In genomic region chr14:106843951-106844483, GRCh38 we compare ENCODE assay signal across 8 cellular contexts.
DNase-seq lines count a peak whose midpoint lies in the region; ATAC-seq, FAIRE-seq and TF ChIP-seq lines count a peak whose summit lies in the region.

No MANE protein-coding gene starts in this region.

- no peaks in the 10 kb centered on the region for H3K9me3 ChIP-seq in PC-9 (ENCODE audit: insufficient read depth, low read depth)
- no peaks in the 10 kb centered on the region for H3K9me3 ChIP-seq in K562 (replicated peaks; ENCODE audit: control insufficient read depth, insufficient read depth, low read depth, low read length)

- no peak for TF ChIP-seq RAD21 in K562 (CRISPR knock-in tag; conservative IDR thresholded peaks at IDR 0.05 in 1 of 2, IDR thresholded peaks at IDR 0.05 in 1 of 2)

- BruUV-seq in PC-9 (replicated peaks; lab: Mats Ljungman, UMichigan) = TSS peak; percentile 44
- no TSS peak for BruUV-seq in K562 (replicated peaks; lab: Mats Ljungman, UMichigan)

- no peaks in the 10 kb centered on the region for H3K9me2 ChIP-seq in PC-9 (ENCODE audit: insufficient read depth)

- intact Hi-C loops in PC-9 (cut with micrococcal nuclease; ENCODE audit: unreplicated experiment) (loop anchor here (1.0 kb wide), 1 partner anchor 28 kb away; no protein-coding TSS in a partner anchor), K562 (cut with micrococcal nuclease) (no loop called here)

- H4K20me1 ChIP-seq in PC-9 (ENCODE audit: insufficient read depth) (no peaks in the 10 kb centered on the region), K562 (replicated peaks; ENCODE audit: control insufficient read depth, insufficient read depth, low read length) (no peaks in the 10 kb centered on the region)

- H3K4me2 ChIP-seq in PC-9 (peak overlapping the region; percentile 94), K562 (ENCODE audit: insufficient read depth, low read length) (peak overlapping the region; percentile 37; the same call in 1 of the 2 replicates)

- in situ Hi-C loops in K562 (cut with MboI) = no loop called here

- H3K27me3 ChIP-seq in PC-9 (ENCODE audit: insufficient read depth, low read depth) = peaks cover 17% of the 10 kb centered on the region; the same call in 1 of the 2 replicates
- H3K27me3 ChIP-seq in K562 (ENCODE audit: control insufficient read depth in 2 of 2, insufficient read depth in 2 of 2, low read length in 2 of 2) = no peaks in the 10 kb centered on the region; a peak in 1 of 5 replicates

- no peak for TF ChIP-seq CTCF in PC-9 (conservative IDR thresholded peaks at IDR 0.05)
- no peak for TF ChIP-seq CTCF in K562 (IDR thresholded peaks at IDR 0.05 in 2 of 3, conservative IDR thresholded peaks at IDR 0.05 in 1 of 3; ENCODE audit: insufficient read depth in 2 of 3, low read depth in 1 of 3, low read length in 3 of 3)

- H3K4me3 ChIP-seq in PC-9 (peak overlapping the region; percentile 71), K562 (peak overlapping the region; percentile 10; the same call in 1 of the 2 replicates)

- no peak for TF ChIP-seq POLR2A in K562 (conservative IDR thresholded peaks at IDR 0.05)

- TF ChIP-seq EP300 in K562 (IDR thresholded peaks at IDR 0.05; ENCODE audit: low read length) = no peak

- DNase-seq in NCI-H345 (lab: John Stamatoyannopoulos, UW) (peak; percentile 36), NCI-H345 treated with DMSO at 0.1 percent for 48 hours (lab: John Stamatoyannopoulos, UW; ENCODE audit: unreplicated experiment) (no peak), PC-9 (peak; percentile 52 to 70), K562 (ENCODE audit: extremely low read depth in 1 of 4, low spot score in 3 of 4) (no peak), myocyte (ENCODE audit: low read depth) (peak; percentile 79), cerebellum (ENCODE audit: low spot score) (no peak)

- POLR2A ChIA-PET in PC-9 (lab: Charles Lee; ENCODE audit: unreplicated experiment) = no interaction called here
- POLR2A ChIA-PET in K562 (lab: Yijun Ruan, JAX) = no interaction called here

- WGBS in K562 (ENCODE audit: insufficient coverage, low coverage, missing lambda C conversion rate) = 0% methylated on average over 8 of the region's 14 CpGs

- FAIRE-seq in K562 (lab: Jason Lieb, UNC) = no peak

- H3K79me2 ChIP-seq in PC-9 (ENCODE audit: low read depth) (no peaks in the 10 kb centered on the region), K562 (ENCODE audit: control insufficient read depth, insufficient read depth, low read length) (no peaks in the 10 kb centered on the region)

- CTCF ChIA-PET in PC-9 (lab: Charles Lee) (interaction anchor here (1.2 kb wide), 1 partner anchor 29 kb away, joined by 4 read pairs; no protein-coding TSS in a partner anchor), K562 (lab: Yijun Ruan, JAX; ENCODE audit: low intra/inter-chr PET ratio) (no interaction called here)

- no peaks in the 10 kb centered on the region for H3K36me3 ChIP-seq in PC-9 (ENCODE audit: low read depth)
- no peaks in the 10 kb centered on the region for H3K36me3 ChIP-seq in K562 (ENCODE audit: control insufficient read depth, insufficient read depth, low read length)

- no peaks in the 10 kb centered on the region for H3F3A ChIP-seq in PC-9 (ENCODE audit: insufficient read depth, low read depth)

- peak overlapping the region; percentile 92 for H2AFZ ChIP-seq in PC-9
- H2AFZ ChIP-seq in K562 (ENCODE audit: low read depth, low read length) = peak overlapping the region; percentile 40; the same call in 1 of the 2 replicates

- no peak overlapping the region for H3K27ac ChIP-seq in PC-9
- no peak overlapping the region for H3K27ac ChIP-seq in K562 (ENCODE audit: extremely low read depth, low read depth, low read length)

- H3K4me1 ChIP-seq in PC-9 (replicated peaks; ENCODE audit: insufficient read depth) (no peaks in the 10 kb centered on the region; the same call in 1 of the 2 replicates), K562 (replicated peaks in 1 of 2; ENCODE audit: control insufficient read depth in 2 of 2, insufficient read depth in 2 of 2, low read length in 2 of 2) (peaks cover 0 to 7% of the 10 kb centered on the region in 2 experiments; a peak in 2 of 5 replicates)

- ATAC-seq in K562 (no peak), HG03571 (IDR thresholded peaks at IDR 0.05; ENCODE audit: unreplicated experiment) (no peak), HG03196 (IDR thresholded peaks at IDR 0.05; ENCODE audit: unreplicated experiment) (no peak)

- no peaks in the 10 kb centered on the region for H3K9me1 ChIP-seq in K562 (ENCODE audit: control insufficient read depth, insufficient read depth, low read length)

- H3K9ac ChIP-seq in K562 (ENCODE audit: insufficient read depth in 1 of 2, low read depth in 2 of 2, low read length in 2 of 2) = no peak overlapping the region

TF ChIP-seq in K562, 482 proteins besides CTCF, POLR2A, EP300 and RAD21:
- TF ChIP-seq NRF1 (conservative IDR thresholded peaks at IDR 0.05 in 1 of 2, IDR thresholded peaks at IDR 0.05 in 1 of 2) (no peak), RBBP5 (IDR thresholded peaks at IDR 0.05; ENCODE audit: borderline replicate concordance, insufficient read depth, low read length, poor library complexity, severe bottlenecking) (peak; percentile 27)

Comparison
In these comparisons a context has a peak if more than half of its experiments do, and no peak if none do; other contexts are left out.
1. DNase-seq: peak in NCI-H345 (single experiment), PC-9 (2 of 2) and myocyte (single experiment); none in NCI-H345 treated with DMSO at 0.1 percent for 48 hours (single experiment), K562 (0 of 4) and cerebellum (single experiment).